ENCODE assay signal across 2 cellular contexts in the genomic region with DNA sequence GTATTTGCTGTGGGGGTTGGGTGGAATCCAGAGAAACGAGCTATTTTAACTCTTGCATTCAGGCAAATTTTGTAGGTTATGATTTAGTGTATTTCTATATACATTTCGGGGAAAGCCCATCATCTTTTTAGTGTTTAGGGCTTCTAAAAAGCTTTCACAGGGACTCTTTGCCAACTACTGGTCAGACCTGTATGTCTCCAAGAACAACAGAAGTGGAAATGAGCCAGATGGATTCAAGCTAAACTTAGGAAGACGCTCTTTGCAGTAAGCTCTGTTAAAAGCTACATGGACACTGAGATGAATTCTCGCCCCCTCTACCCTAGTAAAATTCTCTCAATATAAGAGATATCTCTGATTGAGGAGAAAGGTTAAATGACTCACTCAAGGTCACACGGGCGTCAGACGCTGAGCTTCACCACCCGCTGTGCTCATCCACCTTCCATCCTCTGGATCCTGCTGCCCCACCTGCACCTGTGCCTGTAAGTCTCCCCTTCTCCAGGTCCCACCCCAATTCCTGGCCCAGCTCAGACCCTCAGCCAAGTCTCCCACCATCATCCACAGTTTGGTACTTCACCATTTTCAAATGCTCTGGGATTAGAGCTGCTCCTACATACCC.
A peak's percentile ranks its signal among the peaks of the same experiment; 100 is the strongest.
TF ChIP-seq lines count a peak whose summit lies in the region.

No MANE protein-coding gene starts in this region.

TF ChIP-seq in HepG2, 621 proteins besides CTCF, POLR2A, EP300 and RAD21 (continues in another document):
- TF ChIP-seq, protein P1, sequence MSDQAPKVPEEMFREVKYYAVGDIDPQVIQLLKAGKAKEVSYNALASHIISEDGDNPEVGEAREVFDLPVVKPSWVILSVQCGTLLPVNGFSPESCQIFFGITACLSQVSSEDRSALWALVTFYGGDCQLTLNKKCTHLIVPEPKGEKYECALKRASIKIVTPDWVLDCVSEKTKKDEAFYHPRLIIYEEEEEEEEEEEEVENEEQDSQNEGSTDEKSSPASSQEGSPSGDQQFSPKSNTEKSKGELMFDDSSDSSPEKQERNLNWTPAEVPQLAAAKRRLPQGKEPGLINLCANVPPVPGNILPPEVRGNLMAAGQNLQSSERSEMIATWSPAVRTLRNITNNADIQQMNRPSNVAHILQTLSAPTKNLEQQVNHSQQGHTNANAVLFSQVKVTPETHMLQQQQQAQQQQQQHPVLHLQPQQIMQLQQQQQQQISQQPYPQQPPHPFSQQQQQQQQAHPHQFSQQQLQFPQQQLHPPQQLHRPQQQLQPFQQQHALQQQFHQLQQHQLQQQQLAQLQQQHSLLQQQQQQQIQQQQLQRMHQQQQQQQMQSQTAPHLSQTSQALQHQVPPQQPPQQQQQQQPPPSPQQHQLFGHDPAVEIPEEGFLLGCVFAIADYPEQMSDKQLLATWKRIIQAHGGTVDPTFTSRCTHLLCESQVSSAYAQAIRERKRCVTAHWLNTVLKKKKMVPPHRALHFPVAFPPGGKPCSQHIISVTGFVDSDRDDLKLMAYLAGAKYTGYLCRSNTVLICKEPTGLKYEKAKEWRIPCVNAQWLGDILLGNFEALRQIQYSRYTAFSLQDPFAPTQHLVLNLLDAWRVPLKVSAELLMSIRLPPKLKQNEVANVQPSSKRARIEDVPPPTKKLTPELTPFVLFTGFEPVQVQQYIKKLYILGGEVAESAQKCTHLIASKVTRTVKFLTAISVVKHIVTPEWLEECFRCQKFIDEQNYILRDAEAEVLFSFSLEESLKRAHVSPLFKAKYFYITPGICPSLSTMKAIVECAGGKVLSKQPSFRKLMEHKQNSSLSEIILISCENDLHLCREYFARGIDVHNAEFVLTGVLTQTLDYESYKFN (CRISPR knock-in tag; conservative IDR thresholded peaks at IDR 0.05): no peak
- TF ChIP-seq ZNF670 (CRISPR knock-in tag; IDR thresholded peaks at IDR 0.05; ENCODE audit: borderline replicate concordance) (no peak), U2AF1 (optimal IDR thresholded peaks at IDR 0.05; ENCODE audit: low read depth, low read length) (no peak), ZNF253 (CRISPR knock-in tag; IDR thresholded peaks at IDR 0.05; ENCODE audit: borderline replicate concordance) (no peak), NBN (conservative IDR thresholded peaks at IDR 0.05) (no peak), ZSCAN22 (CRISPR knock-in tag; IDR thresholded peaks at IDR 0.05) (no peak), KLF12 (CRISPR knock-in tag; IDR thresholded peaks at IDR 0.05; ENCODE audit: borderline replicate concordance) (no peak), GATA4 (IDR thresholded peaks at IDR 0.05; ENCODE audit: borderline replicate concordance, low read depth) (no peak), ZNF33A (CRISPR knock-in tag; IDR thresholded peaks at IDR 0.05; ENCODE audit: borderline replicate concordance) (no peak), ZBTB7A (CRISPR knock-in tag; IDR thresholded peaks at IDR 0.05) (no peak), ZNF556 (CRISPR knock-in tag; IDR thresholded peaks at IDR 0.05; ENCODE audit: borderline replicate concordance) (no peak), ERF (CRISPR knock-in tag; IDR thresholded peaks at IDR 0.05) (no peak), FOSL2 (CRISPR knock-in tag; IDR thresholded peaks at IDR 0.05) (peak; percentile 68), JUN (CRISPR knock-in tag; IDR thresholded peaks at IDR 0.05) (no peak), CBX2 (IDR thresholded peaks at IDR 0.05; ENCODE audit: low read depth, low read length) (no peak), CBX2 (CRISPR knock-in tag; IDR thresholded peaks at IDR 0.05; ENCODE audit: low read depth) (no peak), SMAD1 (CRISPR knock-in tag; IDR thresholded peaks at IDR 0.05; ENCODE audit: borderline replicate concordance, low read depth) (no peak)
- TF ChIP-seq, protein P2, sequence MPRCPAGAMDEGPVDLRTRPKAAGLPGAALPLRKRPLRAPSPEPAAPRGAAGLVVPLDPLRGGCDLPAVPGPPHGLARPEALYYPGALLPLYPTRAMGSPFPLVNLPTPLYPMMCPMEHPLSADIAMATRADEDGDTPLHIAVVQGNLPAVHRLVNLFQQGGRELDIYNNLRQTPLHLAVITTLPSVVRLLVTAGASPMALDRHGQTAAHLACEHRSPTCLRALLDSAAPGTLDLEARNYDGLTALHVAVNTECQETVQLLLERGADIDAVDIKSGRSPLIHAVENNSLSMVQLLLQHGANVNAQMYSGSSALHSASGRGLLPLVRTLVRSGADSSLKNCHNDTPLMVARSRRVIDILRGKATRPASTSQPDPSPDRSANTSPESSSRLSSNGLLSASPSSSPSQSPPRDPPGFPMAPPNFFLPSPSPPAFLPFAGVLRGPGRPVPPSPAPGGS (CRISPR knock-in tag; IDR thresholded peaks at IDR 0.05): 0 out of 2 replicates have a peak, but pooled peaks have one; percentile 28
- TF ChIP-seq, protein P3, sequence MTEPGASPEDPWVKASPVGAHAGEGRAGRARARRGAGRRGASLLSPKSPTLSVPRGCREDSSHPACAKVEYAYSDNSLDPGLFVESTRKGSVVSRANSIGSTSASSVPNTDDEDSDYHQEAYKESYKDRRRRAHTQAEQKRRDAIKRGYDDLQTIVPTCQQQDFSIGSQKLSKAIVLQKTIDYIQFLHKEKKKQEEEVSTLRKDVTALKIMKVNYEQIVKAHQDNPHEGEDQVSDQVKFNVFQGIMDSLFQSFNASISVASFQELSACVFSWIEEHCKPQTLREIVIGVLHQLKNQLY (CRISPR knock-in tag; IDR thresholded peaks at IDR 0.05): no peak
- TF ChIP-seq, protein P4, sequence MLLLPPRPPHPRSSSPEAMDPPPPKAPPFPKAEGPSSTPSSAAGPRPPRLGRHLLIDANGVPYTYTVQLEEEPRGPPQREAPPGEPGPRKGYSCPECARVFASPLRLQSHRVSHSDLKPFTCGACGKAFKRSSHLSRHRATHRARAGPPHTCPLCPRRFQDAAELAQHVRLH (CRISPR knock-in tag; IDR thresholded peaks at IDR 0.05; ENCODE audit: borderline replicate concordance, low read depth): no peak
- TF ChIP-seq, protein P5, sequence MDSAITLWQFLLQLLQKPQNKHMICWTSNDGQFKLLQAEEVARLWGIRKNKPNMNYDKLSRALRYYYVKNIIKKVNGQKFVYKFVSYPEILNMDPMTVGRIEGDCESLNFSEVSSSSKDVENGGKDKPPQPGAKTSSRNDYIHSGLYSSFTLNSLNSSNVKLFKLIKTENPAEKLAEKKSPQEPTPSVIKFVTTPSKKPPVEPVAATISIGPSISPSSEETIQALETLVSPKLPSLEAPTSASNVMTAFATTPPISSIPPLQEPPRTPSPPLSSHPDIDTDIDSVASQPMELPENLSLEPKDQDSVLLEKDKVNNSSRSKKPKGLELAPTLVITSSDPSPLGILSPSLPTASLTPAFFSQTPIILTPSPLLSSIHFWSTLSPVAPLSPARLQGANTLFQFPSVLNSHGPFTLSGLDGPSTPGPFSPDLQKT (CRISPR knock-in tag; IDR thresholded peaks at IDR 0.05; ENCODE audit: borderline replicate concordance): no peak
- TF ChIP-seq, protein P6, sequence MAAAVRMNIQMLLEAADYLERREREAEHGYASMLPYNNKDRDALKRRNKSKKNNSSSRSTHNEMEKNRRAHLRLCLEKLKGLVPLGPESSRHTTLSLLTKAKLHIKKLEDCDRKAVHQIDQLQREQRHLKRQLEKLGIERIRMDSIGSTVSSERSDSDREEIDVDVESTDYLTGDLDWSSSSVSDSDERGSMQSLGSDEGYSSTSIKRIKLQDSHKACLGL (CRISPR knock-in tag; IDR thresholded peaks at IDR 0.05): no peak

TF ChIP-seq in GM23338, 12 proteins besides CTCF, POLR2A, EP300 and RAD21:
- TF ChIP-seq, protein P7, sequence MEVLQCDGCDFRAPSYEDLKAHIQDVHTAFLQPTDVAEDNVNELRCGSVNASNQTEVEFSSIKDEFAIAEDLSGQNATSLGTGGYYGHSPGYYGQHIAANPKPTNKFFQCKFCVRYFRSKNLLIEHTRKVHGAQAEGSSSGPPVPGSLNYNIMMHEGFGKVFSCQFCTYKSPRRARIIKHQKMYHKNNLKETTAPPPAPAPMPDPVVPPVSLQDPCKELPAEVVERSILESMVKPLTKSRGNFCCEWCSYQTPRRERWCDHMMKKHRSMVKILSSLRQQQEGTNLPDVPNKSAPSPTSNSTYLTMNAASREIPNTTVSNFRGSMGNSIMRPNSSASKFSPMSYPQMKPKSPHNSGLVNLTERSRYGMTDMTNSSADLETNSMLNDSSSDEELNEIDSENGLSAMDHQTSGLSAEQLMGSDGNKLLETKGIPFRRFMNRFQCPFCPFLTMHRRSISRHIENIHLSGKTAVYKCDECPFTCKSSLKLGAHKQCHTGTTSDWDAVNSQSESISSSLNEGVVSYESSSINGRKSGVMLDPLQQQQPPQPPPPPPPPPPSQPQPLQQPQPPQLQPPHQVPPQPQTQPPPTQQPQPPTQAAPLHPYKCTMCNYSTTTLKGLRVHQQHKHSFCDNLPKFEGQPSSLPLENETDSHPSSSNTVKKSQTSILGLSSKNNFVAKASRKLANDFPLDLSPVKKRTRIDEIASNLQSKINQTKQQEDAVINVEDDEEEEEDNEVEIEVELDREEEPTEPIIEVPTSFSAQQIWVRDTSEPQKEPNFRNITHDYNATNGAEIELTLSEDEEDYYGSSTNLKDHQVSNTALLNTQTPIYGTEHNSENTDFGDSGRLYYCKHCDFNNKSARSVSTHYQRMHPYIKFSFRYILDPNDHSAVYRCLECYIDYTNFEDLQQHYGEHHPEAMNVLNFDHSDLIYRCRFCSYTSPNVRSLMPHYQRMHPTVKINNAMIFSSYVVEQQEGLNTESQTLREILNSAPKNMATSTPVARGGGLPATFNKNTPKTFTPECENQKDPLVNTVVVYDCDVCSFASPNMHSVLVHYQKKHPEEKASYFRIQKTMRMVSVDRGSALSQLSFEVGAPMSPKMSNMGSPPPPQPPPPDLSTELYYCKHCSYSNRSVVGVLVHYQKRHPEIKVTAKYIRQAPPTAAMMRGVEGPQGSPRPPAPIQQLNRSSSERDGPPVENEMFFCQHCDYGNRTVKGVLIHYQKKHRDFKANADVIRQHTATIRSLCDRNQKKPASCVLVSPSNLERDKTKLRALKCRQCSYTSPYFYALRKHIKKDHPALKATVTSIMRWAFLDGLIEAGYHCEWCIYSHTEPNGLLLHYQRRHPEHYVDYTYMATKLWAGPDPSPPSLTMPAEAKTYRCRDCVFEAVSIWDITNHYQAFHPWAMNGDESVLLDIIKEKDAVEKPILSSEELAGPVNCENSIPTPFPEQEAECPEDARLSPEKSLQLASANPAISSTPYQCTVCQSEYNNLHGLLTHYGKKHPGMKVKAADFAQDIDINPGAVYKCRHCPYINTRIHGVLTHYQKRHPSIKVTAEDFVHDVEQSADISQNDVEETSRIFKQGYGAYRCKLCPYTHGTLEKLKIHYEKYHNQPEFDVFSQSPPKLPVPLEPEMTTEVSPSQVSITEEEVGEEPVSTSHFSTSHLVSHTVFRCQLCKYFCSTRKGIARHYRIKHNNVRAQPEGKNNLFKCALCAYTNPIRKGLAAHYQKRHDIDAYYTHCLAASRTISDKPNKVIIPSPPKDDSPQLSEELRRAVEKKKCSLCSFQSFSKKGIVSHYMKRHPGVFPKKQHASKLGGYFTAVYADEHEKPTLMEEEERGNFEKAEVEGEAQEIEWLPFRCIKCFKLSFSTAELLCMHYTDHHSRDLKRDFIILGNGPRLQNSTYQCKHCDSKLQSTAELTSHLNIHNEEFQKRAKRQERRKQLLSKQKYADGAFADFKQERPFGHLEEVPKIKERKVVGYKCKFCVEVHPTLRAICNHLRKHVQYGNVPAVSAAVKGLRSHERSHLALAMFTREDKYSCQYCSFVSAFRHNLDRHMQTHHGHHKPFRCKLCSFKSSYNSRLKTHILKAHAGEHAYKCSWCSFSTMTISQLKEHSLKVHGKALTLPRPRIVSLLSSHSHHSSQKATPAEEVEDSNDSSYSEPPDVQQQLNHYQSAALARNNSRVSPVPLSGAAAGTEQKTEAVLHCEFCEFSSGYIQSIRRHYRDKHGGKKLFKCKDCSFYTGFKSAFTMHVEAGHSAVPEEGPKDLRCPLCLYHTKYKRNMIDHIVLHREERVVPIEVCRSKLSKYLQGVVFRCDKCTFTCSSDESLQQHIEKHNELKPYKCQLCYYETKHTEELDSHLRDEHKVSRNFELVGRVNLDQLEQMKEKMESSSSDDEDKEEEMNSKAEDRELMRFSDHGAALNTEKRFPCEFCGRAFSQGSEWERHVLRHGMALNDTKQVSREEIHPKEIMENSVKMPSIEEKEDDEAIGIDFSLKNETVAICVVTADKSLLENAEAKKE (CRISPR knock-in tag; IDR thresholded peaks at IDR 0.05): no peak
- no peak for TF ChIP-seq STAT1 (IDR thresholded peaks at IDR 0.05; ENCODE audit: unreplicated experiment)
- TF ChIP-seq CREB1 (CRISPR knock-in tag; IDR thresholded peaks at IDR 0.05; ENCODE audit: low read depth): no peak
